Comparison of ENCODE assay signal across 11 cellular contexts in the genomic region with DNA sequence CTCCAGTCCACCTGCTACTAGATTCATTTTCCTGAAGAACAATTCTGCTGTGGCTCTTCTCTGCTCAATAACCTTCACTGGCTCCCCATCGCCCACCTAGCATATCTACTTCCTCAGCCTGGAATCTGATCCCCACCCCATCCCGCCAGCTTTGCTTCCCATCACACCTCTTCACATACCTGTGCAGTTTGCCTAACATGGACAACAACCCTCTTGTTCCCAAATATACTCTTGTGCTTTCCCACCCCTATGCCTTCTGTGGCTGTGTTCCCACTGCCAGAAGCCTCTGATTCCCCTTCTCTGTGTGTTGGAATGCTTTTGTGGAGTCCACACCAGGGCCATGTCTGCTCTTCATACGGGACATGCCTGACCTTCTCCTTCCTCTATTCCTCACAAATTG. TPM values are rescaled to one million over a fixed set of nuclear protein-coding genes. Genes with fewer than 3 reads are reported as not detected.
DNase-seq lines count a peak whose midpoint lies in the region; ATAC-seq, FAIRE-seq and TF ChIP-seq lines count a peak whose summit lies in the region.
"Had no signal": no experiment of that assay in that cellular context is flagged by ENCODE, and none has a peak within 500 bp of the region (broad histone marks: within the 10 kb centered on the region; RNA-seq: fewer than 3 reads in every experiment).

No MANE protein-coding gene starts in this region.

- H3K9ac ChIP-seq in skeletal muscle satellite cell (ENCODE audit: low read depth, low read length) = no peak overlapping the region

- peak; percentile 21 for FAIRE-seq in GM19239 (lab: Jason Lieb, UNC)
- FAIRE-seq in RCC 7860 (lab: Jason Lieb, UNC) = no peak
- FAIRE-seq: TTC549 had no signal

- no peak for TF ChIP-seq CTCF in left ventricle myocardium inferior (IDR thresholded peaks at IDR 0.05; ENCODE audit: borderline replicate concordance)

- no peak overlapping the region for H3K4me3 ChIP-seq in left ventricle myocardium inferior
- H3K4me3 ChIP-seq in skeletal muscle satellite cell (ENCODE audit: low read length) = no peak overlapping the region
- no peak overlapping the region for H3K4me3 ChIP-seq in HAP-1

- H3K27me3 ChIP-seq in left ventricle myocardium inferior (ENCODE audit: low read depth) (no peaks in the 10 kb centered on the region), skeletal muscle satellite cell (ENCODE audit: control insufficient read depth, insufficient read depth, low read length) (no peaks in the 10 kb centered on the region), HAP-1 (ENCODE audit: low read depth) (no peaks in the 10 kb centered on the region)

- intact Hi-C loops in left ventricle myocardium inferior (cut with micrococcal nuclease) = no loop called here

- H3K36me3 ChIP-seq in left ventricle myocardium inferior (no peaks in the 10 kb centered on the region), skeletal muscle satellite cell (ENCODE audit: insufficient read depth, low read length) (no peaks in the 10 kb centered on the region), HAP-1 (replicated peaks) (no peaks in the 10 kb centered on the region)

- ATAC-seq in SK-N-SH treated with all-trans-retinoic acid at 6 μM for 48 hours = peak; percentile 6; the same call in 2 of the 3 replicates
- ATAC-seq in HG03565 (IDR thresholded peaks at IDR 0.05; ENCODE audit: unreplicated experiment) = no peak

- H3K9me3 ChIP-seq in left ventricle myocardium inferior (replicated peaks) (peaks cover 5% of the 10 kb centered on the region), skeletal muscle satellite cell (replicated peaks; ENCODE audit: low read length) (no peaks in the 10 kb centered on the region), HAP-1 (peaks cover 3% of the 10 kb centered on the region)

- H3K4me2 ChIP-seq in skeletal muscle satellite cell (ENCODE audit: low read length) = peak overlapping the region; percentile 53

- peak overlapping the region; percentile 62 for H3K27ac ChIP-seq in left ventricle myocardium inferior (replicated peaks)

- no peak for DNase-seq in GM19239 (ENCODE audit: insufficient read length, low spot score)
- DNase-seq in left ventricle myocardium inferior = no peak
- DNase-seq in HAP-1 (ENCODE audit: low spot score in 2 of 2) = no peak
- DNase-seq in putamen (ENCODE audit: low spot score) = no peak
- no peak for DNase-seq in RCC 7860 (ENCODE audit: low spot score)
- DNase-seq: central memory CD4-positive, alpha-beta T cell; hypothalamus had no signal

- in situ Hi-C loops in HAP-1 (cut with MboI; ENCODE audit: low sequenced_read_pairs) = no loop called here

- peaks cover 44% of the 10 kb centered on the region for H3K4me1 ChIP-seq in left ventricle myocardium inferior
- H3K4me1 ChIP-seq in skeletal muscle satellite cell (ENCODE audit: control insufficient read depth, insufficient read depth, low read length) = peaks cover 35% of the 10 kb centered on the region
- no peaks in the 10 kb centered on the region for H3K4me1 ChIP-seq in HAP-1

TF ChIP-seq in SK-N-SH treated with all-trans-retinoic acid at 6 μM for 48 hours, 23 proteins besides CTCF, POLR2A, EP300 and RAD21:
- TF ChIP-seq ZNF565 (CRISPR knock-in tag; conservative IDR thresholded peaks at IDR 0.05; ENCODE audit: low read depth) (no peak), SNAI2 (CRISPR knock-in tag; IDR thresholded peaks at IDR 0.05) (no peak)
- TF ChIP-seq, protein P1, sequence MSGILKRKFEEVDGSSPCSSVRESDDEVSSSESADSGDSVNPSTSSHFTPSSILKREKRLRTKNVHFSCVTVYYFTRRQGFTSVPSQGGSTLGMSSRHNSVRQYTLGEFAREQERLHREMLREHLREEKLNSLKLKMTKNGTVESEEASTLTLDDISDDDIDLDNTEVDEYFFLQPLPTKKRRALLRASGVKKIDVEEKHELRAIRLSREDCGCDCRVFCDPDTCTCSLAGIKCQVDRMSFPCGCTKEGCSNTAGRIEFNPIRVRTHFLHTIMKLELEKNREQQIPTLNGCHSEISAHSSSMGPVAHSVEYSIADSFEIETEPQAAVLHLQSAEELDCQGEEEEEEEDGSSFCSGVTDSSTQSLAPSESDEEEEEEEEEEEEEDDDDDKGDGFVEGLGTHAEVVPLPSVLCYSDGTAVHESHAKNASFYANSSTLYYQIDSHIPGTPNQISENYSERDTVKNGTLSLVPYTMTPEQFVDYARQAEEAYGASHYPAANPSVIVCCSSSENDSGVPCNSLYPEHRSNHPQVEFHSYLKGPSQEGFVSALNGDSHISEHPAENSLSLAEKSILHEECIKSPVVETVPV (CRISPR knock-in tag; IDR thresholded peaks at IDR 0.05) = no peak
- TF ChIP-seq, protein P2, sequence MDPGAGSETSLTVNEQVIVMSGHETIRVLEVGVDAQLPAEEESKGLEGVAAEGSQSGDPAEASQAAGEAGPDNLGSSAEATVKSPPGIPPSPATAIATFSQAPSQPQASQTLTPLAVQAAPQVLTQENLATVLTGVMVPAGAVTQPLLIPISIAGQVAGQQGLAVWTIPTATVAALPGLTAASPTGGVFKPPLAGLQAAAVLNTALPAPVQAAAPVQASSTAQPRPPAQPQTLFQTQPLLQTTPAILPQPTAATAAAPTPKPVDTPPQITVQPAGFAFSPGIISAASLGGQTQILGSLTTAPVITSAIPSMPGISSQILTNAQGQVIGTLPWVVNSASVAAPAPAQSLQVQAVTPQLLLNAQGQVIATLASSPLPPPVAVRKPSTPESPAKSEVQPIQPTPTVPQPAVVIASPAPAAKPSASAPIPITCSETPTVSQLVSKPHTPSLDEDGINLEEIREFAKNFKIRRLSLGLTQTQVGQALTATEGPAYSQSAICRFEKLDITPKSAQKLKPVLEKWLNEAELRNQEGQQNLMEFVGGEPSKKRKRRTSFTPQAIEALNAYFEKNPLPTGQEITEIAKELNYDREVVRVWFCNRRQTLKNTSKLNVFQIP (CRISPR knock-in tag; IDR thresholded peaks at IDR 0.05; ENCODE audit: borderline replicate concordance, low read depth) = no peak

RNA-seq across cellular contexts. Expression of a gene that starts 29.5 kb away (rescaled TPM):
- 2.9 TPM for total RNA-seq in left ventricle myocardium inferior
- 14.4 and 15.9 TPM in 2 replicates for total RNA-seq in skeletal muscle satellite cell (2012; rRNA removed)
